ENCODE assay signal across 12 cellular contexts in the genomic region with DNA sequence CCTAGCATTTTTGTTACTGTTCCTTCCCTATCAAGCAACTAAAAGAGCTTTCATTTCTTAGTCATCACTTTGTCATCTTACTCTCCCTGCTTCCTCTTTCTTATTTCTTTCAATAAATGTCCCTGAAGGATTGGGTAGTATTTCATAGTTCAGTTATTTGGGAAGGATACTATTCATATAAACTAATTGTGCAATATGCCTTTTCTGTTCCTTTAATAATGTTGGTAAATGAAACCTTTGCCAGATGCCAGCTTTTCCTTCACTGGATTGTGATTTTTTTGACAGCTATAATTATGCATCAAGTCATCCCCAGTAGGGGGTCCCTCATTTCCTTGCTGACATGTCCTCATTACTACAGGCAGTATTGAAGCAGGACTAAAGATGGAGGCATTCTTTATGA.
DNase-seq lines count a peak whose midpoint lies in the region; ATAC-seq and TF ChIP-seq lines count a peak whose summit lies in the region.
"Had no signal": no experiment of that assay in that cellular context is flagged by ENCODE, and none has a peak within 500 bp of the region (broad histone marks: within the 10 kb centered on the region; RNA-seq: fewer than 3 reads in every experiment).

No MANE protein-coding gene starts in this region.

- H3K4me1 ChIP-seq in SK-N-SH (ENCODE audit: control insufficient read depth in 1 of 2, insufficient read depth in 2 of 2, low read depth in 1 of 2, low read length in 1 of 2) (peaks cover 0 to 24% of the 10 kb centered on the region in 2 experiments; a peak in 2 of 4 replicates), osteoblast (ENCODE audit: insufficient read depth, low read length) (peaks cover 15% of the 10 kb centered on the region)
- H3K4me1 ChIP-seq: BE2C, esophagus squamous epithelium had no signal

- no peaks in the 10 kb centered on the region for H4K20me1 ChIP-seq in SK-N-SH (ENCODE audit: insufficient read depth)
- no peaks in the 10 kb centered on the region for H4K20me1 ChIP-seq in osteoblast (ENCODE audit: insufficient read depth, low read length)

- TF ChIP-seq EP300 in SK-N-SH (IDR thresholded peaks at IDR 0.05; ENCODE audit: borderline replicate concordance in 1 of 2, low read depth in 1 of 2, low read length in 1 of 2), result no peak

- TF ChIP-seq RAD21 in SK-N-SH (IDR thresholded peaks at IDR 0.05; ENCODE audit: low read length), result no peak

- H3K9me3 ChIP-seq in SK-N-SH, result no peaks in the 10 kb centered on the region
- no peaks in the 10 kb centered on the region for H3K9me3 ChIP-seq in osteoblast (ENCODE audit: low read depth, low read length)
- H3K9me3 ChIP-seq: BE2C, esophagus squamous epithelium had no signal

- DNase-seq in SK-N-SH (no peak), Kasumi-1 (lab: John Stamatoyannopoulos, UW) (peak; percentile 5 to 18), astrocyte of the hippocampus (ENCODE audit: low read depth, low spot score) (peak; percentile 5), osteoblast (ENCODE audit: insufficient read length, low spot score, missing footprints) (peak; percentile 71), NCI-H2196 (lab: John Stamatoyannopoulos, UW; ENCODE audit: unreplicated experiment) (no peak), ACHN (no peak)
- DNase-seq: BE2C; esophagus squamous epithelium; left cardiac atrium; stimulated activated naive B cell treated with anti-CD40 and anti-IgM and Interleukin-4, amounts not matched to agents 10 μg/mL and 1 μg/mL and 100 μg/mL, for 72 hours had no signal

- H2AFZ ChIP-seq in SK-N-SH (ENCODE audit: low read depth) (no peak overlapping the region), osteoblast (ENCODE audit: low read length) (no peak overlapping the region)

- no peaks in the 10 kb centered on the region for H3K27me3 ChIP-seq in SK-N-SH (ENCODE audit: insufficient read depth)
- H3K27me3 ChIP-seq in osteoblast (ENCODE audit: insufficient read depth, low read length), result no peaks in the 10 kb centered on the region
- H3K27me3 ChIP-seq: BE2C, esophagus squamous epithelium had no signal

- no peaks in the 10 kb centered on the region for H3K9me2 ChIP-seq in SK-N-SH

- TF ChIP-seq CTCF in SK-N-SH (IDR thresholded peaks at IDR 0.05), result no peak
- TF ChIP-seq CTCF in osteoblast (IDR thresholded peaks at IDR 0.05; ENCODE audit: extremely low read depth, low read depth, low read length), result no peak

- H3K4me2 ChIP-seq in SK-N-SH (no peak overlapping the region), osteoblast (ENCODE audit: insufficient read depth, low read length) (peak overlapping the region; percentile 36)

- no peak for ATAC-seq in SK-N-SH treated with all-trans-retinoic acid at 6 μM for 48 hours
- ATAC-seq in HG03045 (IDR thresholded peaks at IDR 0.05; ENCODE audit: unreplicated experiment), result no peak
- ATAC-seq: left cardiac atrium had no signal

- H3K4me3 ChIP-seq in SK-N-SH (ENCODE audit: low read depth in 2 of 2, low read length in 1 of 2) (no peak overlapping the region), osteoblast (ENCODE audit: insufficient read depth, low read length) (no peak overlapping the region)
- H3K4me3 ChIP-seq: esophagus squamous epithelium had no signal

- in situ Hi-C loops in ACHN (cut with HindIII; ENCODE audit: low pct_ligation_motif_present, low pct_unique_long_range_greater_than_20kb, low sequenced_read_pairs), result no loop called here

- no peaks in the 10 kb centered on the region for H3K79me2 ChIP-seq in SK-N-SH (ENCODE audit: insufficient read depth)
- no peaks in the 10 kb centered on the region for H3K79me2 ChIP-seq in osteoblast (ENCODE audit: insufficient read depth, low read length)

- H3K36me3 ChIP-seq in SK-N-SH (replicated peaks in 1 of 2; ENCODE audit: control insufficient read depth in 1 of 2, insufficient read depth in 2 of 2, low read length in 1 of 2), result peaks cover 69 to 73% of the 10 kb centered on the region in 2 experiments
- H3K36me3 ChIP-seq in osteoblast (ENCODE audit: insufficient read depth, low read length), result peaks cover 54% of the 10 kb centered on the region

- CTCF ChIA-PET in SK-N-SH (lab: Yijun Ruan, JAX), result no interaction called here

- POLR2A ChIA-PET in SK-N-SH (lab: Yijun Ruan, JAX), result no interaction called here

- H3F3A ChIP-seq in SK-N-SH (replicated peaks; ENCODE audit: insufficient read depth), result peaks cover 17% of the 10 kb centered on the region

- H3K9ac ChIP-seq in SK-N-SH, result no peak overlapping the region

- no peak overlapping the region for H3K27ac ChIP-seq in SK-N-SH (ENCODE audit: low read depth in 2 of 2, low read length in 1 of 2)
- H3K27ac ChIP-seq in osteoblast (ENCODE audit: low read depth, low read length), result no peak overlapping the region
- H3K27ac ChIP-seq: esophagus squamous epithelium had no signal

TF ChIP-seq in SK-N-SH, 30 proteins besides CTCF, POLR2A, EP300 and RAD21:
- peak; percentile 12; the same call in 1 of the 2 replicates for TF ChIP-seq FOSL2 (IDR thresholded peaks at IDR 0.05; ENCODE audit: borderline replicate concordance, low read depth)
- TF ChIP-seq YY1 (IDR thresholded peaks at IDR 0.05; ENCODE audit: low read depth), result no peak

TF ChIP-seq in SK-N-SH treated with all-trans-retinoic acid at 6 μM for 48 hours, 23 proteins besides CTCF, POLR2A, EP300 and RAD21:
- TF ChIP-seq PPARA (CRISPR knock-in tag; IDR thresholded peaks at IDR 0.05; ENCODE audit: borderline replicate concordance) (no peak), SNAI2 (CRISPR knock-in tag; IDR thresholded peaks at IDR 0.05) (no peak), CSDC2 (CRISPR knock-in tag; IDR thresholded peaks at IDR 0.05) (no peak), ARNTL (CRISPR knock-in tag; IDR thresholded peaks at IDR 0.05; ENCODE audit: borderline replicate concordance, low read depth) (no peak), OSR1 (CRISPR knock-in tag; IDR thresholded peaks at IDR 0.05) (no peak), ZNF8 (CRISPR knock-in tag; IDR thresholded peaks at IDR 0.05) (no peak)
TF ChIP-seq in SK-N-SH treated with all-trans-retinoic acid at 6 μM for 48 hours: peak in this region for 0.

Comparison
In these comparisons a context has a peak if more than half of its experiments do, and no peak if none do; other contexts are left out.
1. DNase-seq: peak in Kasumi-1 (2 of 2), astrocyte of the hippocampus (single experiment) and osteoblast (single experiment); none in SK-N-SH (single experiment), NCI-H2196 (single experiment) and ACHN (single experiment).